ENCODE assay signal across 11 cellular contexts in genomic region chr4:101252721-101253120, GRCh38.
DNase-seq lines count a peak whose midpoint lies in the region; ATAC-seq and TF ChIP-seq lines count a peak whose summit lies in the region.
"Had no signal": no experiment of that assay in that cellular context is flagged by ENCODE, and none has a peak within 500 bp of the region (broad histone marks: within the 10 kb centered on the region; RNA-seq: fewer than 3 reads in every experiment).

No MANE protein-coding gene starts in this region.

- intact Hi-C loops in ovary (cut with DNase I): no loop called here

- H2BK12ac ChIP-seq in H9 (ENCODE audit: insufficient read length, low read depth, low read length): no peak overlapping the region

- H3K27me3 Mint-ChIP-seq in H9 (ENCODE audit: low read depth): no peaks in the 10 kb centered on the region
- H3K27me3 Mint-ChIP-seq in mesothelial cell of epicardium (ENCODE audit: low read depth): no peaks in the 10 kb centered on the region

- H4K20me1 ChIP-seq in H9 (ENCODE audit: control insufficient read depth, insufficient read depth, insufficient read length): no peaks in the 10 kb centered on the region

- H3K4me2 ChIP-seq in H9 (ENCODE audit: insufficient read depth, insufficient read length, low read length): no peak overlapping the region

- H3K79me1 ChIP-seq in H9 (ENCODE audit: insufficient read depth, low read depth, low read length, poor library complexity, severe bottlenecking): no peaks in the 10 kb centered on the region

- H3K4me3 Mint-ChIP-seq in H9 (no peak overlapping the region), mesothelial cell of epicardium (no peak overlapping the region)

- no peak overlapping the region for H2AK5ac ChIP-seq in H9 (ENCODE audit: insufficient read length, low read length)

- H3K9ac ChIP-seq in H9 (ENCODE audit: extremely low read depth, insufficient read length, low read length): no peak overlapping the region

- H4K91ac ChIP-seq in H9 (ENCODE audit: insufficient read length, low read depth, low read length): no peak overlapping the region

- H3K27ac Mint-ChIP-seq in H9 (peak overlapping the region in 2 of 3 experiments; percentile 16 to 19; a peak in 3 of 7 replicates), mesothelial cell of epicardium (peak overlapping the region; percentile 28)

- no peak for TF ChIP-seq POLR2A in ovary (IDR thresholded peaks at IDR 0.05)

- H2BK120ac ChIP-seq in H9 (ENCODE audit: low read depth, low read length, poor library complexity, severe bottlenecking): no peak overlapping the region

- no peak for ATAC-seq in GM21576 (IDR thresholded peaks at IDR 0.05; ENCODE audit: unreplicated experiment)

- no peaks in the 10 kb centered on the region for H3K36me3 Mint-ChIP-seq in H9 (ENCODE audit: insufficient read depth in 1 of 3, low read depth in 3 of 3)
- no peaks in the 10 kb centered on the region for H3K36me3 Mint-ChIP-seq in mesothelial cell of epicardium

- no peak overlapping the region for H2BK20ac ChIP-seq in H9 (ENCODE audit: low read depth, low read length, poor library complexity, severe bottlenecking)

- no peak overlapping the region for H2AFZ ChIP-seq in H9 (ENCODE audit: low read length)

- TF ChIP-seq CTCF in H9 (conservative IDR thresholded peaks at IDR 0.05): no peak
- no peak for TF ChIP-seq CTCF in mesothelial cell of epicardium (IDR thresholded peaks at IDR 0.05; ENCODE audit: unreplicated experiment)
- no peak for TF ChIP-seq CTCF in ovary (IDR thresholded peaks at IDR 0.05)

- H3K9me3 Mint-ChIP-seq in H9 (no peaks in the 10 kb centered on the region), mesothelial cell of epicardium (no peaks in the 10 kb centered on the region)

- H3K14ac ChIP-seq in H9 (ENCODE audit: insufficient read depth, low read length): no peak overlapping the region

- no CpG with 5 or more reads among the region's 2 CpGs for WGBS in H9 (ENCODE audit: extremely low coverage, insufficient read length, low lambda C conversion rate)
- 6 to 45% (median 11%) methylated on average over 2 of the region's 2 CpGs for WGBS in ovary, 3 donors

- 0 out of 2 replicates have a peak, but pooled peaks cover 1% of the 10 kb centered on the region for H3K79me2 ChIP-seq in H9 (ENCODE audit: insufficient read depth, low read length)

- H3K4ac ChIP-seq in H9 (ENCODE audit: low read depth, low read length): no peak overlapping the region

- no peak overlapping the region for H2BK5ac ChIP-seq in H9 (ENCODE audit: insufficient read length, low read length)

- H3K56ac ChIP-seq in H9 (ENCODE audit: insufficient read length, low read depth, low read length): no peak overlapping the region

- H3K9me3 ChIP-seq in H9 (ENCODE audit: control insufficient read depth, low read depth, low read length) (no peaks in the 10 kb centered on the region), ovary (no peaks in the 10 kb centered on the region)
- H3K9me3 ChIP-seq: breast epithelium had no signal

- no peak for TF ChIP-seq EP300 in ovary (IDR thresholded peaks at IDR 0.05)

- H3K4me3 ChIP-seq in ovary: no peak overlapping the region
- H3K4me3 ChIP-seq: breast epithelium had no signal

- H3K18ac ChIP-seq in H9 (ENCODE audit: insufficient read length, low read depth, low read length): no peak overlapping the region

- no peak overlapping the region for H3K23ac ChIP-seq in H9 (ENCODE audit: insufficient read length, low read depth, low read length)

- H3K27ac ChIP-seq in H9 (ENCODE audit: insufficient read length, low read depth, low read length) (no peak overlapping the region), ovary (no peak overlapping the region)
- H3K27ac ChIP-seq: breast epithelium had no signal

- no peaks in the 10 kb centered on the region for H3K23me2 ChIP-seq in H9 (ENCODE audit: insufficient read length, low read depth, low read length, poor library complexity, severe bottlenecking)

- H2BK15ac ChIP-seq in H9 (ENCODE audit: low read depth, low read length): no peak overlapping the region

- H3K36me3 ChIP-seq in ovary: no peaks in the 10 kb centered on the region
- H3K36me3 ChIP-seq: breast epithelium had no signal

- DNase-seq in EL: peak; percentile 11
- no peak for DNase-seq in H9
- DNase-seq in OCI-M1 (lab: John Stamatoyannopoulos, UW): peak; percentile 69
- DNase-seq in mesothelial cell of epicardium (ENCODE audit: low spot score in 2 of 2, unreplicated experiment in 2 of 2): no peak
- DNase-seq in DMS79 treated with DMSO at 0.1 percent for 48 hours (lab: John Stamatoyannopoulos, UW): no peak
- DNase-seq in ovary: no peak
- DNase-seq: activated effector memory CD4-positive, alpha-beta T cell treated with Interleukin-2 at 50 U/mL for 16 hours; NCI-H1048; NK-92 treated with Interleukin-12 subunit alpha and Interleukin-12 subunit beta, amount 100 ng/mL, for 24 hours had no signal

- no peaks in the 10 kb centered on the region for H3K27me3 ChIP-seq in H9 (ENCODE audit: insufficient read depth, low read length)
- H3K27me3 ChIP-seq in ovary: no peaks in the 10 kb centered on the region
- H3K27me3 ChIP-seq: breast epithelium had no signal

- H3K4me1 Mint-ChIP-seq in H9 (peaks cover 10 to 16% of the 10 kb centered on the region in 2 experiments), mesothelial cell of epicardium (peaks cover 9% of the 10 kb centered on the region)

- H3K4me1 ChIP-seq in H9 (ENCODE audit: insufficient read depth, low read length) (no peaks in the 10 kb centered on the region; the same call in 1 of the 2 replicates), ovary (ENCODE audit: insufficient read depth) (peaks cover 4% of the 10 kb centered on the region)
- H3K4me1 ChIP-seq: breast epithelium had no signal

- H4K5ac ChIP-seq in H9 (ENCODE audit: insufficient read length, low read depth, low read length): no peak overlapping the region

- no peak overlapping the region for H4K8ac ChIP-seq in H9 (replicated peaks; ENCODE audit: insufficient read length, low read depth, low read length)

- H3T11ph ChIP-seq in H9 (ENCODE audit: low read length): no peak overlapping the region

Comparison
In these comparisons a context has a peak if more than half of its experiments do, and no peak if none do; other contexts are left out.
1. DNase-seq: peak in EL (single experiment) and OCI-M1 (single experiment); none in H9 (single experiment), mesothelial cell of epicardium (0 of 2), DMS79 treated with DMSO at 0.1 percent for 48 hours (single experiment) and ovary (0 of 5).